ENCODE assay signal across 8 cellular contexts in genomic region chr7:157875230-157876179, GRCh38.
DNase-seq lines count a peak whose midpoint lies in the region; ATAC-seq, FAIRE-seq and TF ChIP-seq lines count a peak whose summit lies in the region.

No MANE protein-coding gene starts in this region.

- ATAC-seq in left ventricle myocardium superior: peak; percentile 59

- DNase-seq in D721Med (ENCODE audit: insufficient read length, low spot score) (peak; percentile 35), NAMALWA (ENCODE audit: low spot score) (peak; percentile 58), left ventricle myocardium superior (peak; percentile 49), NCI-H2029 treated with DMSO at 0.1 percent for 48 hours (lab: John Stamatoyannopoulos, UW) (no peak), cerebellum (ENCODE audit: low spot score) (no peak), DMS79 (lab: John Stamatoyannopoulos, UW) (no peak)
- DNase-seq in activated CD8-positive, alpha-beta memory T cell treated with anti-CD3 and anti-CD28 coated beads for 24 hours: peak; percentile 76
- peak; percentile 24 for DNase-seq in stimulated activated CD8-positive, alpha-beta memory T cell treated with anti-CD3 and anti-CD28 coated beads, Interleukin-15, amount 100 ng/mL, for 1 hour (ENCODE audit: low read depth)

- FAIRE-seq in D721Med (lab: Jason Lieb, UNC): no peak

- no peak for TF ChIP-seq CTCF in D721Med (IDR thresholded peaks at IDR 0.05; ENCODE audit: insufficient read depth, missing control alignments)

- intact Hi-C loops in left ventricle myocardium superior (cut with micrococcal nuclease): no loop called here

Comparison
In these comparisons a context has a peak if more than half of its experiments do, and no peak if none do; other contexts are left out.
1. DNase-seq: peak in D721Med (single experiment), NAMALWA (single experiment), activated CD8-positive, alpha-beta memory T cell treated with anti-CD3 and anti-CD28 coated beads for 24 hours (single experiment), left ventricle myocardium superior (single experiment) and stimulated activated CD8-positive, alpha-beta memory T cell treated with anti-CD3 and anti-CD28 coated beads, Interleukin-15, amount 100 ng/mL, for 1 hour (single experiment); none in NCI-H2029 treated with DMSO at 0.1 percent for 48 hours (single experiment), cerebellum (single experiment) and DMS79 (single experiment).